ENCODE assay signal across 17 cellular contexts in the genomic region with DNA sequence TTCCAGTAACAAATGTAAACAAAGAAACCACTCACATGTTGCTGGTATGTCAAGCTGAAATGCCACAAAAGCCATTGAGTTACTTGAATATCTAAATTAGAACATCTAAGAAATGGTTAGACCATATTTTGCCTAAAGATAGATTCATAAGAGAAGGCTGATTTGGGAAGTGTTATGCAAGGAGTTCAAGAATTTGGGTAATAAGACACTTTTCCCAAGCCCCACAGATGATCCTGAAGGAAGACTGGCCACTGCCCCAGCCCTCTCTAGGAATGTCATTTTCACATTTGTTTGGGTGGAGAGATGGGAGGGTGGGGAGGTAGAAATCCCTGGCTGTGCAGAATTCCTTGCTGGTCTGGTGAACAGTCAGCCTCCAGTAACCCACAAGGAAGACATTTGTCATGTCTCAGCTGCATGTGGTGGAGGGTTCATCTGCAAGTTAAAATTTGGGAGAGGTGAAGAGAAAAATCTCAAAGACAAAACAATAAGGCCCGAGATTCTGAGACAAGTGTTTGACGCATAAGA.
A peak's percentile ranks its signal among the peaks of the same experiment; 100 is the strongest.
DNase-seq lines count a peak whose midpoint lies in the region; ATAC-seq and TF ChIP-seq lines count a peak whose summit lies in the region.
"Had no signal": no experiment of that assay in that cellular context is flagged by ENCODE, and none has a peak within 500 bp of the region (broad histone marks: within the 10 kb centered on the region; RNA-seq: fewer than 3 reads in every experiment).

No MANE protein-coding gene starts in this region.

- H2BK20ac ChIP-seq in IMR-90 (ENCODE audit: low read depth, low read length) = no peak overlapping the region

- no peak for TF ChIP-seq RAD21 in IMR-90 (IDR thresholded peaks at IDR 0.05; ENCODE audit: low read length)

- TF ChIP-seq CTCF in IMR-90 (conservative IDR thresholded peaks at IDR 0.05; ENCODE audit: low read depth, low read length) (no peak), gastroesophageal sphincter (IDR thresholded peaks at IDR 0.05) (no peak)

- no peak overlapping the region for H3K56ac ChIP-seq in IMR-90 (ENCODE audit: extremely low read depth, insufficient read depth, low read length)

- in situ Hi-C loops in Caki2 (cut with HindIII; ENCODE audit: low pct_unique_long_range_greater_than_20kb, low sequenced_read_pairs) (no loop called here), IMR-90 (cut with MboI; ENCODE audit: low sequenced_read_pairs) (no loop called here)

- dilution Hi-C loops in IMR-90 (cut with HindIII; ENCODE audit: low sequenced_read_pairs, unreplicated experiment) = no loop called here

- ATAC-seq in IMR-90 (ENCODE audit: low read depth) (no peak), gastroesophageal sphincter (no peak), GM19397 (IDR thresholded peaks at IDR 0.05; ENCODE audit: unreplicated experiment) (no peak)
- ATAC-seq: CD8-positive, alpha-beta T cell; HCT116 had no signal

- H2AK9ac ChIP-seq in IMR-90 (replicated peaks; ENCODE audit: low read depth, low read length, poor library complexity) = no peak overlapping the region

- H2AK5ac ChIP-seq in IMR-90 (ENCODE audit: low read depth, low read length) = no peak overlapping the region

- H2BK120ac ChIP-seq in IMR-90 (ENCODE audit: low read depth, low read length) = no peak overlapping the region

- H3K18ac ChIP-seq in IMR-90 (ENCODE audit: low read depth, low read length) = no peak overlapping the region

- TF ChIP-seq EP300 in gastroesophageal sphincter (IDR thresholded peaks at IDR 0.05) = no peak

- H3K27me3 ChIP-seq in IMR-90 (ENCODE audit: control insufficient read depth, insufficient read depth, low read length) = no peaks in the 10 kb centered on the region
- no peaks in the 10 kb centered on the region for H3K27me3 ChIP-seq in gastroesophageal sphincter
- H3K27me3 ChIP-seq: BE2C had no signal

- intact Hi-C loops in IMR-90 (cut with micrococcal nuclease) = no loop called here

- no peaks in the 10 kb centered on the region for H4K20me1 ChIP-seq in IMR-90 (ENCODE audit: insufficient read depth, low read length)

- H3K9me3 ChIP-seq in IMR-90 (ENCODE audit: control insufficient read depth, insufficient read depth, low read length) (no peaks in the 10 kb centered on the region), gastroesophageal sphincter (no peaks in the 10 kb centered on the region)
- H3K9me3 ChIP-seq: BE2C had no signal

- H3K9ac ChIP-seq in IMR-90 (ENCODE audit: low read depth, low read length) = no peak overlapping the region

- DNase-seq in Caki2 (ENCODE audit: low read depth) = peak; percentile 10
- DNase-seq in IMR-90 = no peak
- DNase-seq in kidney tubule cell (ENCODE audit: low spot score) = peak; percentile 52
- no peak for DNase-seq in NCI-H2029 treated with DMSO at 0.1 percent for 48 hours (lab: John Stamatoyannopoulos, UW)
- DNase-seq in NCI-H2171 treated with DMSO at 0.1 percent for 48 hours (lab: John Stamatoyannopoulos, UW) = no peak
- DNase-seq: ACHN; BE2C; Calu3; CD8-positive, alpha-beta T cell; DMS 273 treated with DMSO at 0.1 percent for 48 hours; DMS79; EL; KG1 had no signal

- no peak overlapping the region for H3K23ac ChIP-seq in IMR-90 (ENCODE audit: low read depth, low read length)

- H3K4me3 ChIP-seq in IMR-90 (ENCODE audit: insufficient read depth, low read depth, low read length) = no peak overlapping the region
- H3K4me3 ChIP-seq in gastroesophageal sphincter = no peak overlapping the region

- H3K14ac ChIP-seq in IMR-90 (replicated peaks; ENCODE audit: low read depth, low read length) = 0 out of 2 replicates have a peak overlapping the region, but pooled peaks have one; percentile 37

- no peak overlapping the region for H4K91ac ChIP-seq in IMR-90 (ENCODE audit: insufficient read depth, low read depth, low read length)

- no peaks in the 10 kb centered on the region for H3K9me1 ChIP-seq in IMR-90 (ENCODE audit: insufficient read depth, low read length)

- no TSS peak for BruUV-seq in IMR-90 (replicated peaks; lab: Mats Ljungman, UMichigan)

- CTCF ChIA-PET in IMR-90 (lab: Yijun Ruan, JAX) = no interaction called here

- H2AFZ ChIP-seq in IMR-90 (replicated peaks; ENCODE audit: low read length, poor library complexity) = peak overlapping the region; percentile 10

- no peak overlapping the region for H4K8ac ChIP-seq in IMR-90 (ENCODE audit: low read depth in 2 of 2, low read length in 2 of 2)

- H3K4me1 ChIP-seq in IMR-90 (ENCODE audit: control insufficient read depth, insufficient read depth, low read length) (0 out of 2 replicates have a peak, but pooled peaks cover 2% of the 10 kb centered on the region), gastroesophageal sphincter (peaks cover 0 to 15% (median 0%) of the 10 kb centered on the region in 3 donors)

- H3K36me3 ChIP-seq in IMR-90 (ENCODE audit: control insufficient read depth, insufficient read depth, low read length) (no peaks in the 10 kb centered on the region), gastroesophageal sphincter (no peaks in the 10 kb centered on the region)
- H3K36me3 ChIP-seq: BE2C had no signal

- H3K4me2 ChIP-seq in IMR-90 (ENCODE audit: low read depth, low read length) = no peak overlapping the region

- H3K79me1 ChIP-seq in IMR-90 (ENCODE audit: low read depth in 1 of 2, low read length in 2 of 2) = no peaks in the 10 kb centered on the region

- no CpG with 5 or more reads among the region's 2 CpGs for WGBS in IMR-90 (ENCODE audit: extremely low coverage in 2 of 2, insufficient read length in 1 of 2), 2 experiments
- WGBS in gastroesophageal sphincter (ENCODE audit: low coverage in 1 of 2), 2 donors = 81 to 86% methylated on average over 2 of the region's 2 CpGs

- no peak overlapping the region for H3K4ac ChIP-seq in IMR-90 (ENCODE audit: low read depth, low read length)

- POLR2A ChIA-PET in IMR-90 (lab: Charles Lee; ENCODE audit: unreplicated experiment) = no interaction called here

- H4K5ac ChIP-seq in IMR-90 (ENCODE audit: low read depth, low read length) = no peak overlapping the region

- H2BK5ac ChIP-seq in IMR-90 (ENCODE audit: low read depth, low read length, poor library complexity, severe bottlenecking) = no peak overlapping the region

- H3K27ac ChIP-seq in IMR-90 (ENCODE audit: insufficient read depth, low read length) (no peak overlapping the region), gastroesophageal sphincter (no peak overlapping the region)
- H3K27ac ChIP-seq: C4-2B had no signal

- H2BK15ac ChIP-seq in IMR-90 (ENCODE audit: low read depth, low read length) = no peak overlapping the region

- TF ChIP-seq POLR2A in IMR-90 (IDR thresholded peaks at IDR 0.05; ENCODE audit: low read depth, low read length) (no peak), gastroesophageal sphincter (IDR thresholded peaks at IDR 0.05) (no peak)

TF ChIP-seq in IMR-90, 13 proteins besides CTCF, POLR2A, EP300 and RAD21:
- TF ChIP-seq, protein P1, sequence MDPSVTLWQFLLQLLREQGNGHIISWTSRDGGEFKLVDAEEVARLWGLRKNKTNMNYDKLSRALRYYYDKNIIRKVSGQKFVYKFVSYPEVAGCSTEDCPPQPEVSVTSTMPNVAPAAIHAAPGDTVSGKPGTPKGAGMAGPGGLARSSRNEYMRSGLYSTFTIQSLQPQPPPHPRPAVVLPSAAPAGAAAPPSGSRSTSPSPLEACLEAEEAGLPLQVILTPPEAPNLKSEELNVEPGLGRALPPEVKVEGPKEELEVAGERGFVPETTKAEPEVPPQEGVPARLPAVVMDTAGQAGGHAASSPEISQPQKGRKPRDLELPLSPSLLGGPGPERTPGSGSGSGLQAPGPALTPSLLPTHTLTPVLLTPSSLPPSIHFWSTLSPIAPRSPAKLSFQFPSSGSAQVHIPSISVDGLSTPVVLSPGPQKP (IDR thresholded peaks at IDR 0.05; ENCODE audit: borderline replicate concordance, low read depth, low read length) = no peak
- TF ChIP-seq BHLHE40 (IDR thresholded peaks at IDR 0.05; ENCODE audit: low read depth, low read length) (no peak), MAFK (IDR thresholded peaks at IDR 0.05; ENCODE audit: low read depth, low read length) (no peak), FOS (IDR thresholded peaks at IDR 0.05; ENCODE audit: low read depth, low read length) (no peak), CEBPB (IDR thresholded peaks at IDR 0.05; ENCODE audit: low read depth, low read length) (no peak), MAZ (IDR thresholded peaks at IDR 0.05; ENCODE audit: borderline replicate concordance, low read depth, low read length) (no peak), NFE2L2 (IDR thresholded peaks at IDR 0.05; ENCODE audit: low read depth, low read length) (no peak), MXI1 (IDR thresholded peaks at IDR 0.05; ENCODE audit: borderline replicate concordance, low read depth, low read length) (no peak), RFX5 (IDR thresholded peaks at IDR 0.05; ENCODE audit: low read depth, low read length) (no peak), USF2 (IDR thresholded peaks at IDR 0.05; ENCODE audit: low read depth, low read length) (no peak)
TF ChIP-seq in IMR-90: peak in this region for 0.

Comparison
In these comparisons a context has a peak if more than half of its experiments do, and no peak if none do; other contexts are left out.
1. DNase-seq: peak in Caki2 (single experiment) and kidney tubule cell (single experiment); none in IMR-90 (single experiment), NCI-H2029 treated with DMSO at 0.1 percent for 48 hours (single experiment) and NCI-H2171 treated with DMSO at 0.1 percent for 48 hours (single experiment).